Comparison of ENCODE assay signal across 26 cellular contexts in the genomic region with DNA sequence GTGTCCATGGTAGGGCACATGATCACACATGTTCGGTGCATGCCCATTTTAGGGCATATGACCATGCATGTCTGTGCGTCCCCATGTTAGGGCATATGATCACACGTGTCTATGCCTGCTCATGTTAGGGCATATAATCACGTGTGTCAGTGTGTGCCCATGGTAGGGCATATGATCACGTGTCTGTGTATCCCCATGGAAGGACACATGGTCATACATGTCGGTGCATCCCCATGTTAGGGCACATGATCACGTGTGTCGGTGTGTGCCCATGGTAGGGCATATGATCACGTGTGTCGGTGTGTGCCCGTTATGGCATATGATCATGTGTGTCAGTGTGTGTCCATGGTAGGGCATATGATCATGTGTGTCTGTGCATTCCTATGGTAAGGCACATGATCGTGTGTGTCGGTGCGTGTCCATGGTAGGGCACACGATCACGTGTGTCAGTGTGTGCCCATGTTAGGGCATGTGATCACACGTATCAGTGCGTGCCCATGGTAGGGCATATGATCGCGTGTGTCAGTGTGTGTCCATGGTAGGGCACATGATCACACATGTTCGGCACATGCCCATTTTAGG. TPM values are rescaled to one million over a fixed set of nuclear protein-coding genes. Genes with fewer than 3 reads are reported as not detected.
DNase-seq lines count a peak whose midpoint lies in the region; ATAC-seq, FAIRE-seq and TF ChIP-seq lines count a peak whose summit lies in the region.
"Had no signal": no experiment of that assay in that cellular context is flagged by ENCODE, and none has a peak within 500 bp of the region (broad histone marks: within the 10 kb centered on the region; RNA-seq: fewer than 3 reads in every experiment).

No MANE protein-coding gene starts in this region.

- no peaks in the 10 kb centered on the region for H3K79me2 ChIP-seq in HepG2 (ENCODE audit: insufficient read depth, low read length)

- H3K4me1 ChIP-seq in HepG2 (ENCODE audit: insufficient read depth, low read length): no peaks in the 10 kb centered on the region
- H3K4me1 ChIP-seq in right lobe of liver: no peaks in the 10 kb centered on the region
- peaks cover 8 to 20% of the 10 kb centered on the region in 2 donors for H3K4me1 ChIP-seq in neuronal stem cell (ENCODE audit: control insufficient read depth in 2 of 2, insufficient read depth in 1 of 2, low read depth in 1 of 2, low read length in 2 of 2)
- H3K4me1 ChIP-seq: BE2C, HAP-1 had no signal

- H2BK12ac ChIP-seq in neuronal stem cell (ENCODE audit: low read length): no peak overlapping the region

- H2BK120ac ChIP-seq in neuronal stem cell (ENCODE audit: low read depth, low read length): no peak overlapping the region

- H3K9ac ChIP-seq in HepG2 (ENCODE audit: insufficient read depth, low read depth, low read length): no peak overlapping the region
- peak overlapping the region; percentile 14 for H3K9ac ChIP-seq in neuronal stem cell (ENCODE audit: low read depth, low read length, poor library complexity)
- H3K9ac ChIP-seq: BLaER1 treated with 17β-estradiol and CSF1 and Interleukin-3, amounts not matched to agents 10 nM and 100 nM had no signal

- 71% methylated on average over 21 of the region's 21 CpGs for WGBS in HepG2 (ENCODE audit: low lambda C conversion rate)
- 93% methylated on average over 11 of the region's 21 CpGs for WGBS in right lobe of liver (ENCODE audit: insufficient coverage, low coverage, low lambda C conversion rate, missing lambda C conversion rate)
- WGBS in neuronal stem cell (ENCODE audit: extremely low coverage in 2 of 2, insufficient read length in 2 of 2, insufficient replicate concordance in 1 of 2), 2 donors: no CpG with 5 or more reads among the region's 21 CpGs

- TF ChIP-seq EP300 in HepG2 (IDR thresholded peaks at IDR 0.05; ENCODE audit: low read depth in 2 of 2, low read length in 2 of 2): no peak
- no peak for TF ChIP-seq EP300 in HepG2 (CRISPR knock-in tag; IDR thresholded peaks at IDR 0.05; ENCODE audit: borderline replicate concordance)

- TF ChIP-seq POLR2A in HepG2 (IDR thresholded peaks at IDR 0.05; ENCODE audit: insufficient read depth in 1 of 2, low read depth in 2 of 2, low read length in 2 of 2) (no peak), right lobe of liver (IDR thresholded peaks at IDR 0.05) (no peak)

- H2AFZ ChIP-seq in HepG2 (ENCODE audit: low read length) (no peak overlapping the region), neuronal stem cell (ENCODE audit: low read length) (no peak overlapping the region)
- H2AFZ ChIP-seq: GM23338 had no signal

- no peak overlapping the region for H3K27ac Mint-ChIP-seq in chondrocyte (ENCODE audit: unreplicated experiment)
- H3K27ac Mint-ChIP-seq: CD14-positive monocyte; CD4-positive, alpha-beta T cell; CD8-positive, alpha-beta memory T cell; GM23338 had no signal

- H3K36me3 Mint-ChIP-seq in chondrocyte (ENCODE audit: low read depth): no peaks in the 10 kb centered on the region
- H3K36me3 Mint-ChIP-seq: CD14-positive monocyte; CD8-positive, alpha-beta memory T cell had no signal

- H3K4me3 ChIP-seq in HepG2 (replicated peaks in 1 of 3; ENCODE audit: insufficient read depth in 1 of 3, low read depth in 2 of 3, low read length in 3 of 3): no peak overlapping the region
- H3K4me3 ChIP-seq in right lobe of liver: no peak overlapping the region
- no peak overlapping the region for H3K4me3 ChIP-seq in bronchial epithelial cell (ENCODE audit: low read depth, low read length)
- no peak overlapping the region for H3K4me3 ChIP-seq in neuronal stem cell (ENCODE audit: low read length in 2 of 2)
- H3K4me3 ChIP-seq: BLaER1 treated with 17β-estradiol and CSF1 and Interleukin-3, amounts not matched to agents 10 nM and 100 nM; GM12878; GM23338; HAP-1 had no signal

- peaks cover 8% of the 10 kb centered on the region; the same call in 1 of the 2 replicates for H4K20me1 ChIP-seq in HepG2 (ENCODE audit: insufficient read depth, low read length)

- no peak overlapping the region for H2BK5ac ChIP-seq in neuronal stem cell (ENCODE audit: low read length)

- H3K4me3 Mint-ChIP-seq in chondrocyte (ENCODE audit: unreplicated experiment): no peak overlapping the region
- H3K4me3 Mint-ChIP-seq: CD14-positive monocyte; CD4-positive, alpha-beta T cell; CD8-positive, alpha-beta memory T cell; GM23338 had no signal

- in situ Hi-C loops in HepG2 (cut with HindIII; ENCODE audit: extremely low pct_ligation_motif_present, low pct_unique_long_range_greater_than_20kb): no loop called here

- peak overlapping the region; percentile 2 for H3K14ac ChIP-seq in neuronal stem cell (ENCODE audit: low read length)

- no peak overlapping the region for H3K18ac ChIP-seq in neuronal stem cell (ENCODE audit: low read length)

- H4K8ac ChIP-seq in neuronal stem cell (ENCODE audit: low read depth, low read length): no peak overlapping the region

- H3K9me3 ChIP-seq in HepG2 (ENCODE audit: low read length) (no peaks in the 10 kb centered on the region), right lobe of liver (no peaks in the 10 kb centered on the region), neuronal stem cell (replicated peaks in 1 of 2; ENCODE audit: control insufficient read depth in 2 of 2, insufficient read depth in 1 of 2, low read depth in 1 of 2, low read length in 2 of 2) (peaks cover 0 to 2% of the 10 kb centered on the region in 2 donors)
- H3K9me3 ChIP-seq: BE2C, HAP-1 had no signal

- TF ChIP-seq RAD21 in HepG2 (CRISPR knock-in tag; IDR thresholded peaks at IDR 0.05): no peak

- intact Hi-C loops in HepG2 (cut with micrococcal nuclease; ENCODE audit: unreplicated experiment) (no loop called here), right lobe of liver (cut with DNase I) (no loop called here)

- peak overlapping the region; percentile 57 for H3K23ac ChIP-seq in neuronal stem cell (ENCODE audit: low read depth, low read length, poor library complexity)

- H2AK5ac ChIP-seq in neuronal stem cell (ENCODE audit: low read depth, low read length): no peak overlapping the region

- TF ChIP-seq CTCF in HepG2 (CRISPR knock-in tag; IDR thresholded peaks at IDR 0.05) (no peak), right lobe of liver (IDR thresholded peaks at IDR 0.05) (no peak), bronchial epithelial cell (IDR thresholded peaks at IDR 0.05; ENCODE audit: insufficient read depth, low read length, severe bottlenecking) (no peak), chondrocyte (IDR thresholded peaks at IDR 0.05) (no peak)

- H3K9me3 Mint-ChIP-seq in chondrocyte (ENCODE audit: low read depth): no peaks in the 10 kb centered on the region
- H3K9me3 Mint-ChIP-seq: CD4-positive, alpha-beta T cell; CD8-positive, alpha-beta memory T cell; GM23338 had no signal

- CTCF ChIA-PET in HepG2 (lab: Yijun Ruan, JAX; ENCODE audit: low intra/inter-chr PET ratio, low total read pairs): no interaction called here

- H3K4me1 Mint-ChIP-seq in chondrocyte (ENCODE audit: low read depth): no peaks in the 10 kb centered on the region
- H3K4me1 Mint-ChIP-seq: CD14-positive monocyte had no signal

- POLR2A ChIA-PET in HepG2 (lab: Yijun Ruan, JAX): no interaction called here

- BruUV-seq in HepG2 (replicated peaks; lab: Mats Ljungman, UMichigan): no TSS peak

- H3K27me3 Mint-ChIP-seq in chondrocyte (ENCODE audit: low read depth): peaks cover 17% of the 10 kb centered on the region

- H3K4me2 ChIP-seq in HepG2 (ENCODE audit: low read depth, low read length): no peak overlapping the region
- H3K4me2 ChIP-seq in neuronal stem cell (ENCODE audit: insufficient read depth, low read length, poor library complexity, severe bottlenecking): no peak overlapping the region
- H3K4me2 ChIP-seq: BLaER1 treated with 17β-estradiol and CSF1 and Interleukin-3, amounts not matched to agents 10 nM and 100 nM; GM23338 had no signal

- H3K4ac ChIP-seq in neuronal stem cell (ENCODE audit: low read length): no peak overlapping the region

- FAIRE-seq in HepG2 (lab: Jason Lieb, UNC) (peak; percentile 34), bronchial epithelial cell (lab: Jason Lieb, UNC) (peak; percentile 99)
- FAIRE-seq: A204.1, D721Med, GM12878, GM18507, H54 had no signal

- ATAC-seq in HepG2 (no peak), right lobe of liver (no peak), HG02970 (IDR thresholded peaks at IDR 0.05; ENCODE audit: low FRiP score, unreplicated experiment) (no peak)
- ATAC-seq: GM12878, GM23338 had no signal

- no peak overlapping the region for H4K91ac ChIP-seq in neuronal stem cell (ENCODE audit: low read depth, low read length, poor library complexity)

- peaks cover 7% of the 10 kb centered on the region for H3K79me1 ChIP-seq in neuronal stem cell (ENCODE audit: low read depth, low read length)

- DNase-seq in HepG2 (ENCODE audit: low spot score) (no peak), right lobe of liver (no peak), bronchial epithelial cell (ENCODE audit: low read depth) (no peak), neuronal stem cell (ENCODE audit: low spot score) (no peak), chondrocyte (ENCODE audit: low spot score) (no peak)
- no peak for DNase-seq in activated CD8-positive, alpha-beta memory T cell treated with anti-CD3 and anti-CD28 coated beads, Interleukin-2, amount 50 U/mL, for 48 hours
- DNase-seq: ACHN; AML-193; BE2C; CD4-positive, alpha-beta T cell; CD8-positive, alpha-beta memory T cell; DMS 273 treated with DMSO at 0.1 percent for 48 hours; DMS79; EL; GDM1 had no signal

- H3K36me3 ChIP-seq in HepG2 (replicated peaks in 1 of 2; ENCODE audit: control insufficient read depth in 1 of 2, insufficient read depth in 2 of 2, low read length in 2 of 2): no peaks in the 10 kb centered on the region
- H3K36me3 ChIP-seq in right lobe of liver: no peaks in the 10 kb centered on the region
- no peaks in the 10 kb centered on the region for H3K36me3 ChIP-seq in bronchial epithelial cell (ENCODE audit: control insufficient read depth, insufficient read depth, low read length)
- peaks cover 0 to 14% of the 10 kb centered on the region in 2 donors for H3K36me3 ChIP-seq in neuronal stem cell (replicated peaks in 1 of 2; ENCODE audit: control insufficient read depth in 2 of 2, insufficient read depth in 2 of 2, low read length in 2 of 2)
- H3K36me3 ChIP-seq: BE2C; BLaER1 treated with 17β-estradiol and CSF1 and Interleukin-3, amounts not matched to agents 10 nM and 100 nM; HAP-1 had no signal

- H3K27ac ChIP-seq in HepG2 (ENCODE audit: extremely low read length, insufficient read depth, low read length): no peak overlapping the region
- no peak overlapping the region for H3K27ac ChIP-seq in right lobe of liver
- no peak overlapping the region for H3K27ac ChIP-seq in neuronal stem cell (replicated peaks; ENCODE audit: low read length)
- H3K27ac ChIP-seq: 22Rv1; BLaER1 treated with 17β-estradiol and CSF1 and Interleukin-3, amounts not matched to agents 10 nM and 100 nM had no signal

- H2BK15ac ChIP-seq in neuronal stem cell (ENCODE audit: low read length): no peak overlapping the region

- H3K27me3 ChIP-seq in HepG2 (ENCODE audit: control insufficient read depth in 1 of 2, insufficient read depth in 2 of 2, low read length in 2 of 2) (peaks cover 5 to 28% of the 10 kb centered on the region in 2 experiments; a peak in 3 of 5 replicates), right lobe of liver (no peaks in the 10 kb centered on the region), bronchial epithelial cell (ENCODE audit: control insufficient read depth, insufficient read depth, low read length) (no peaks in the 10 kb centered on the region), neuronal stem cell (ENCODE audit: control insufficient read depth in 3 of 3, insufficient read depth in 3 of 3, low read depth in 1 of 3, low read length in 3 of 3) (peaks cover 0 to 2% (median 0%) of the 10 kb centered on the region in 3 experiments)
- H3K27me3 ChIP-seq: BE2C had no signal

RNA-seq across cellular contexts. Expression of gene YTHDF1, which starts 30.6 kb away (rescaled TPM):
- total RNA-seq in HepG2 (2016; rRNA removed; fragmentation: Illumina TruSeq; extraction: Trizol): 37.7 and 39.8 TPM in 2 replicates
- 15.1 and 15.2 TPM in 2 replicates for total RNA-seq in HepG2 (2016; cell fraction: cytosol; rRNA removed; fragmentation: Illumina TruSeq; extraction: Trizol; ENCODE audit: low read depth)
- total RNA-seq in HepG2 (2016; cell fraction: insoluble cytoplasmic fraction; rRNA removed; fragmentation: Illumina TruSeq; extraction: Trizol): 35.8 and 37.7 TPM in 2 replicates
- 41.8 and 42.4 TPM in 2 replicates for total RNA-seq in HepG2 (2016; cell fraction: membrane; rRNA removed; fragmentation: Illumina TruSeq; extraction: Trizol)
- 28.2 and 31.2 TPM in 2 replicates for total RNA-seq in HepG2 (2016; cell fraction: nucleus; rRNA removed; fragmentation: Illumina TruSeq; extraction: Trizol)
- polyA plus RNA-seq in HepG2 (2011; rRNA removed): 34.5 and 36.4 TPM in 2 replicates
- 27.2 and 28.5 TPM in 2 replicates for polyA plus RNA-seq in HepG2 (2011; cell fraction: cytosol; rRNA removed)
- polyA plus RNA-seq in HepG2 (2011; cell fraction: nucleus; rRNA removed): 36.7 and 41.9 TPM in 2 replicates
- 36.8 and 38.5 TPM in 2 replicates for polyA plus RNA-seq in HepG2 (2012)
- polyA plus RNA-seq in HepG2 (2016; cell fraction: cytosol; fragmentation: Illumina TruSeq; extraction: Trizol; ENCODE audit: low read depth): 9.5 and 11.3 TPM in 2 replicates
- polyA plus RNA-seq in HepG2 (2016; cell fraction: insoluble cytoplasmic fraction; fragmentation: Illumina TruSeq; extraction: Trizol; ENCODE audit: low read depth): 51.6 and 60.0 TPM in 2 replicates
- 29.6 and 31.9 TPM in 2 replicates for polyA plus RNA-seq in HepG2 (2016; cell fraction: membrane; fragmentation: Illumina TruSeq; extraction: Trizol; ENCODE audit: low read depth)
- 75.9 and 78.1 TPM in 2 replicates for polyA plus RNA-seq in HepG2 (2016; cell fraction: nucleus; fragmentation: Illumina TruSeq; extraction: Trizol; ENCODE audit: insufficient read depth, low read depth)
- 40.3 and 47.9 TPM in 2 replicates for polyA minus RNA-seq in HepG2 (2011; rRNA and poly(A)+ RNA removed; ENCODE audit: low replicate concordance)
- polyA minus RNA-seq in HepG2 (2011; cell fraction: cytosol; rRNA and poly(A)+ RNA removed): 30.1 and 32.4 TPM in 2 replicates
- 17.8 and 21.1 TPM in 2 replicates for polyA minus RNA-seq in HepG2 (2011; cell fraction: nucleus; rRNA and poly(A)+ RNA removed)
- 10 to 100 TPM; 16.4 to 23.6 (median 21.1) TPM for total RNA-seq in right lobe of liver
- total RNA-seq in bronchial epithelial cell: 24.6 and 27.1 TPM in 2 replicates
- 33.5 TPM for polyA plus RNA-seq in neuronal stem cell (2013, experiment 1 of 2)
- polyA plus RNA-seq in neuronal stem cell (2013, experiment 2 of 2): 33.7 TPM
- 39.1 to 43.6 TPM (median 41.3 TPM) in 3 replicates for total RNA-seq in chondrocyte

RNA-seq across cellular contexts. Expression of gene BIRC7, which starts 50.4 kb away (rescaled TPM):
- total RNA-seq in HepG2 (2016; rRNA removed; fragmentation: Illumina TruSeq; extraction: Trizol): 0.20 and 0.27 TPM in 2 replicates
- not detected in 2 replicates for total RNA-seq in HepG2 (2016; cell fraction: cytosol; rRNA removed; fragmentation: Illumina TruSeq; extraction: Trizol; ENCODE audit: low read depth)
- 0.33 and 0.45 TPM in 2 replicates for total RNA-seq in HepG2 (2016; cell fraction: insoluble cytoplasmic fraction; rRNA removed; fragmentation: Illumina TruSeq; extraction: Trizol)
- total RNA-seq in HepG2 (2016; cell fraction: membrane; rRNA removed; fragmentation: Illumina TruSeq; extraction: Trizol): 0.12 and 0.17 TPM in 2 replicates
- 0.28 and 0.53 TPM in 2 replicates for total RNA-seq in HepG2 (2016; cell fraction: nucleus; rRNA removed; fragmentation: Illumina TruSeq; extraction: Trizol)
- polyA plus RNA-seq in HepG2 (2011; rRNA removed): 5.1 and 8.6 TPM in 2 replicates
- 4.3 and 7.9 TPM in 2 replicates for polyA plus RNA-seq in HepG2 (2011; cell fraction: cytosol; rRNA removed)
- polyA plus RNA-seq in HepG2 (2011; cell fraction: nucleus; rRNA removed): 81.1 and 86.7 TPM in 2 replicates
- 2.6 and 6.6 TPM in 2 replicates for polyA plus RNA-seq in HepG2 (2012)
- 0.14 TPM in 1 of 2 replicates, not detected in the other for polyA plus RNA-seq in HepG2 (2016; cell fraction: cytosol; fragmentation: Illumina TruSeq; extraction: Trizol; ENCODE audit: low read depth)
- polyA plus RNA-seq in HepG2 (2016; cell fraction: insoluble cytoplasmic fraction; fragmentation: Illumina TruSeq; extraction: Trizol; ENCODE audit: low read depth): 0.37 TPM in 1 of 2 replicates, not detected in the other
- 0.29 TPM in 1 of 2 replicates, not detected in the other for polyA plus RNA-seq in HepG2 (2016; cell fraction: membrane; fragmentation: Illumina TruSeq; extraction: Trizol; ENCODE audit: low read depth)
- polyA plus RNA-seq in HepG2 (2016; cell fraction: nucleus; fragmentation: Illumina TruSeq; extraction: Trizol; ENCODE audit: insufficient read depth, low read depth): 0.62 and 0.85 TPM in 2 replicates
- polyA minus RNA-seq in HepG2 (2011; rRNA and poly(A)+ RNA removed; ENCODE audit: low replicate concordance): 0.37 and 4.3 TPM in 2 replicates
- 2.0 and 2.2 TPM in 2 replicates for polyA minus RNA-seq in HepG2 (2011; cell fraction: cytosol; rRNA and poly(A)+ RNA removed)
- polyA minus RNA-seq in HepG2 (2011; cell fraction: nucleus; rRNA and poly(A)+ RNA removed): 6.4 and 9.9 TPM in 2 replicates
- total RNA-seq in right lobe of liver: not detected
- total RNA-seq in bronchial epithelial cell: not detected in 2 replicates
- 0.03 TPM for polyA plus RNA-seq in neuronal stem cell (2013, experiment 1 of 2)
- 0.06 TPM for polyA plus RNA-seq in neuronal stem cell (2013, experiment 2 of 2)
- total RNA-seq in chondrocyte: 0.50 to 0.51 TPM in 2 of 3 replicates, not detected in the other
- total RNA-seq: CD4-positive, alpha-beta T cell; CD8-positive, alpha-beta memory T cell; GM12878 had no signal
- polyA plus RNA-seq: CD14-positive monocyte; CD8-positive, alpha-beta memory T cell had no signal
